1 cellular context compared by ENCODE assay signal in genomic region chr18:55588876-55589595, GRCh38.
TF ChIP-seq lines count a peak whose summit lies in the region.

No MANE protein-coding gene starts in this region.

TF ChIP-seq in HEK293, 187 proteins besides CTCF, POLR2A, EP300 and RAD21 (continued from another document):
- TF ChIP-seq ZNF518A (tag by site-specific recombination; conservative IDR thresholded peaks at IDR 0.05; ENCODE audit: low read depth), result no peak
- TF ChIP-seq ZNF391 (tag by site-specific recombination; IDR thresholded peaks at IDR 0.05; ENCODE audit: borderline replicate concordance, low read depth), result no peak
- TF ChIP-seq ZNF362 (tag by site-specific recombination; IDR thresholded peaks at IDR 0.05), result peak; percentile 70
- TF ChIP-seq ATF2 (tag by site-specific recombination; IDR thresholded peaks at IDR 0.05; ENCODE audit: low read depth), result no peak
- no peak for TF ChIP-seq PATZ1 (tag by site-specific recombination; IDR thresholded peaks at IDR 0.05)
- no peak for TF ChIP-seq ZSCAN16 (tag by site-specific recombination; IDR thresholded peaks at IDR 0.05)
- TF ChIP-seq ZSCAN4 (tag by site-specific recombination; IDR thresholded peaks at IDR 0.05), result 0 out of 2 replicates have a peak, but pooled peaks have one; percentile 17
- no peak for TF ChIP-seq ZEB2 (tag by site-specific recombination; IDR thresholded peaks at IDR 0.05)
- no peak for TF ChIP-seq INSM2 (tag by site-specific recombination; IDR thresholded peaks at IDR 0.05)
- TF ChIP-seq SP3 (tag by site-specific recombination; IDR thresholded peaks at IDR 0.05), result no peak
- no peak for TF ChIP-seq ZNF366 (tag by site-specific recombination; conservative IDR thresholded peaks at IDR 0.05)
- TF ChIP-seq OSR2 (tag by site-specific recombination; IDR thresholded peaks at IDR 0.05), result no peak
- no peak for TF ChIP-seq PRDM1 (tag by site-specific recombination; IDR thresholded peaks at IDR 0.05)
- TF ChIP-seq ZNF600 (tag by site-specific recombination; IDR thresholded peaks at IDR 0.05), result no peak
TF ChIP-seq in HEK293: peak in this region for 4.
